ENCODE assay signal across 8 cellular contexts in genomic region chr19:55606471-55606787, GRCh38. TPM values are rescaled to one million over a fixed set of nuclear protein-coding genes. Genes with fewer than 3 reads are reported as not detected.
A peak's percentile ranks its signal among the peaks of the same experiment; 100 is the strongest.
DNase-seq lines count a peak whose midpoint lies in the region; ATAC-seq and TF ChIP-seq lines count a peak whose summit lies in the region.

No MANE protein-coding gene starts in this region.

- no peaks in the 10 kb centered on the region for H3K9me3 Mint-ChIP-seq in mesothelial cell of epicardium

- H3K27me3 Mint-ChIP-seq in mesothelial cell of epicardium (ENCODE audit: low read depth): no peaks in the 10 kb centered on the region

- no peak for TF ChIP-seq POLR2A in breast epithelium (IDR thresholded peaks at IDR 0.05)

- H3K9me3 ChIP-seq in left ventricle myocardium inferior (replicated peaks) (no peaks in the 10 kb centered on the region), breast epithelium (no peaks in the 10 kb centered on the region)

- peaks cover 58% of the 10 kb centered on the region for H3K4me1 ChIP-seq in left ventricle myocardium inferior
- peaks cover 0 to 6% of the 10 kb centered on the region in 2 donors for H3K4me1 ChIP-seq in breast epithelium

- TF ChIP-seq CTCF in left ventricle myocardium inferior (IDR thresholded peaks at IDR 0.05; ENCODE audit: borderline replicate concordance): no peak
- TF ChIP-seq CTCF in breast epithelium (IDR thresholded peaks at IDR 0.05): no peak
- no peak for TF ChIP-seq CTCF in mesothelial cell of epicardium (IDR thresholded peaks at IDR 0.05; ENCODE audit: unreplicated experiment)

- DNase-seq in left ventricle myocardium inferior: no peak
- no peak for DNase-seq in Right ventricle myocardium superior
- no peak for DNase-seq in breast epithelium (ENCODE audit: low spot score in 2 of 2)
- DNase-seq in mesothelial cell of epicardium (ENCODE audit: low spot score in 2 of 2, unreplicated experiment in 2 of 2): no peak
- DNase-seq in sciatic nerve (ENCODE audit: low spot score): no peak
- no peak for DNase-seq in anterior cingulate cortex (lab: John Stamatoyannopoulos, UW)
- DNase-seq in NCI-H128 (lab: John Stamatoyannopoulos, UW; ENCODE audit: unreplicated experiment): no peak

- peak overlapping the region; percentile 98 for H3K27ac Mint-ChIP-seq in mesothelial cell of epicardium

- intact Hi-C loops in left ventricle myocardium inferior (cut with micrococcal nuclease) (loop anchor here (5.0 kb wide), 1 partner anchor 89 kb away; no protein-coding TSS in a partner anchor), Right ventricle myocardium superior (cut with DNase I) (loop anchor here (5.0 kb wide), 1 partner anchor 89 kb away; no protein-coding TSS in a partner anchor), breast epithelium (cut with DNase I; ENCODE audit: low total_unique reads) (no loop called here), sciatic nerve (cut with DNase I) (no loop called here)

- ATAC-seq in Right ventricle myocardium superior (ENCODE audit: poor library complexity) (no peak), sciatic nerve (no peak), HG02642 (IDR thresholded peaks at IDR 0.05; ENCODE audit: poor library complexity, unreplicated experiment) (no peak)

- H3K36me3 Mint-ChIP-seq in mesothelial cell of epicardium: peaks cover 24% of the 10 kb centered on the region

- H3K4me1 Mint-ChIP-seq in mesothelial cell of epicardium: peaks cover 25% of the 10 kb centered on the region

- H3K4me3 ChIP-seq in left ventricle myocardium inferior (peak overlapping the region; percentile 89), breast epithelium (peak overlapping the region; percentile 88 to 91 (median 91))

- H3K36me3 ChIP-seq in left ventricle myocardium inferior (peaks cover 18% of the 10 kb centered on the region), breast epithelium (no peaks in the 10 kb centered on the region)

- H3K27ac ChIP-seq in left ventricle myocardium inferior (replicated peaks) (peak overlapping the region; percentile 98), breast epithelium (peak overlapping the region; percentile 93 to 98)

- H3K27me3 ChIP-seq in left ventricle myocardium inferior (ENCODE audit: low read depth) (no peaks in the 10 kb centered on the region), breast epithelium (no peaks in the 10 kb centered on the region)

- H3K4me3 Mint-ChIP-seq in mesothelial cell of epicardium: peak overlapping the region; percentile 91

RNA-seq across cellular contexts. Expression of gene ZNF865, which starts 1.0 kb away (rescaled TPM):
- total RNA-seq in left ventricle myocardium inferior (17.0 TPM), Right ventricle myocardium superior (17.4 TPM), breast epithelium (1 to 10 TPM; 3.2 to 5.0 (median 3.9) TPM), mesothelial cell of epicardium (18.7 to 21.4 TPM (median 21.2 TPM) in 3 replicates), sciatic nerve (15.9 TPM)

RNA-seq across cellular contexts. Expression of gene ZNF524, which starts 6.3 kb away (rescaled TPM):
- total RNA-seq in left ventricle myocardium inferior: 15.6 TPM
- total RNA-seq in Right ventricle myocardium superior: 17.5 TPM
- total RNA-seq in breast epithelium: 10 to 100 TPM; 22.3 to 25.6 (median 25.4) TPM
- 5.3 to 7.4 TPM (median 5.7 TPM) in 3 replicates for total RNA-seq in mesothelial cell of epicardium
- 18.9 TPM for total RNA-seq in sciatic nerve

RNA-seq across cellular contexts. Expression of gene FIZ1, which starts 7.1 kb away (rescaled TPM):
- 16.0 TPM for total RNA-seq in left ventricle myocardium inferior
- 13.0 TPM for total RNA-seq in Right ventricle myocardium superior
- 1 to 10 TPM; 3.7 to 7.5 (median 6.1) TPM for total RNA-seq in breast epithelium
- total RNA-seq in mesothelial cell of epicardium: 31.3 to 31.7 TPM (median 31.6 TPM) in 3 replicates
- total RNA-seq in sciatic nerve: 11.7 TPM

RNA-seq across cellular contexts. Expression of gene ZNF784, which starts 17.9 kb away (rescaled TPM):
- total RNA-seq in left ventricle myocardium inferior (13.2 TPM), Right ventricle myocardium superior (11.7 TPM), breast epithelium (1 to 10 TPM; 2.6 to 6.7 (median 4.9) TPM), mesothelial cell of epicardium (12.8 to 13.7 TPM (median 12.9 TPM) in 3 replicates), sciatic nerve (4.0 TPM)

RNA-seq across cellular contexts. Expression of gene ZNF579, which starts 25.8 kb away (rescaled TPM):
- total RNA-seq in left ventricle myocardium inferior (11.5 TPM), Right ventricle myocardium superior (13.6 TPM), breast epithelium (1 to 10 TPM; 1.6 to 2.3 (median 1.6) TPM), mesothelial cell of epicardium (35.0 to 35.2 TPM (median 35.1 TPM) in 3 replicates), sciatic nerve (14.3 TPM)

Comparison
In these comparisons a context has a peak if more than half of its experiments do, and no peak if none do; other contexts are left out.
1. intact Hi-C loops: an anchor here in left ventricle myocardium inferior (5.0 kb wide) and Right ventricle myocardium superior (5.0 kb wide); none called in breast epithelium and sciatic nerve.